1 cellular context compared by ENCODE assay signal in the genomic region with DNA sequence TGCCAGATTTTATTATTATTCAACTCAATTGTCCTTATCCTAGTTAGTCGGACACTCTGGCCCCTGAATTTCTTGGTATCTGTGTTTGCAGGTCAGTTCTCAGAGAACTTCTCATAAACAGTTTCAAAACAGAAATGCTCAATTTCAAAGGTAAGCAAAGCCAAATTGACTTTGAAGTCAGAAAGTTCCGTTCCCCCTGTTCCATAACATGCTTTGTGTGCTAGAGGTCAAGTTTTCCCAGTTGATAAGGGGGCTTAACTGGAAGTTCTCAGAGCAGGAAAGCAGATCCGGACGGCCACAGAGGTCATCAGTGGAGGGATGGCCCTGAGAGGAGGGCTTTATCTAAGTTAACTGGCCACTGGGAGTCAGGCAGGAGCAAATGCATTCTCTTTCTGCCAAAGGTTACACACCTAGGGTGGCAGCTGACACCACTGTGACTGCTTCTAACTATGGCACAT.
TF ChIP-seq lines count a peak whose summit lies in the region.

No MANE protein-coding gene starts in this region.

TF ChIP-seq in liver, 16 proteins besides CTCF, POLR2A, EP300 and RAD21 (continued from another document):
- TF ChIP-seq, protein P1, sequence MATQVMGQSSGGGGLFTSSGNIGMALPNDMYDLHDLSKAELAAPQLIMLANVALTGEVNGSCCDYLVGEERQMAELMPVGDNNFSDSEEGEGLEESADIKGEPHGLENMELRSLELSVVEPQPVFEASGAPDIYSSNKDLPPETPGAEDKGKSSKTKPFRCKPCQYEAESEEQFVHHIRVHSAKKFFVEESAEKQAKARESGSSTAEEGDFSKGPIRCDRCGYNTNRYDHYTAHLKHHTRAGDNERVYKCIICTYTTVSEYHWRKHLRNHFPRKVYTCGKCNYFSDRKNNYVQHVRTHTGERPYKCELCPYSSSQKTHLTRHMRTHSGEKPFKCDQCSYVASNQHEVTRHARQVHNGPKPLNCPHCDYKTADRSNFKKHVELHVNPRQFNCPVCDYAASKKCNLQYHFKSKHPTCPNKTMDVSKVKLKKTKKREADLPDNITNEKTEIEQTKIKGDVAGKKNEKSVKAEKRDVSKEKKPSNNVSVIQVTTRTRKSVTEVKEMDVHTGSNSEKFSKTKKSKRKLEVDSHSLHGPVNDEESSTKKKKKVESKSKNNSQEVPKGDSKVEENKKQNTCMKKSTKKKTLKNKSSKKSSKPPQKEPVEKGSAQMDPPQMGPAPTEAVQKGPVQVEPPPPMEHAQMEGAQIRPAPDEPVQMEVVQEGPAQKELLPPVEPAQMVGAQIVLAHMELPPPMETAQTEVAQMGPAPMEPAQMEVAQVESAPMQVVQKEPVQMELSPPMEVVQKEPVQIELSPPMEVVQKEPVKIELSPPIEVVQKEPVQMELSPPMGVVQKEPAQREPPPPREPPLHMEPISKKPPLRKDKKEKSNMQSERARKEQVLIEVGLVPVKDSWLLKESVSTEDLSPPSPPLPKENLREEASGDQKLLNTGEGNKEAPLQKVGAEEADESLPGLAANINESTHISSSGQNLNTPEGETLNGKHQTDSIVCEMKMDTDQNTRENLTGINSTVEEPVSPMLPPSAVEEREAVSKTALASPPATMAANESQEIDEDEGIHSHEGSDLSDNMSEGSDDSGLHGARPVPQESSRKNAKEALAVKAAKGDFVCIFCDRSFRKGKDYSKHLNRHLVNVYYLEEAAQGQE (IDR thresholded peaks at IDR 0.05) = peak; percentile 37
